ENCODE assay signal across 8 cellular contexts in the genomic region with DNA sequence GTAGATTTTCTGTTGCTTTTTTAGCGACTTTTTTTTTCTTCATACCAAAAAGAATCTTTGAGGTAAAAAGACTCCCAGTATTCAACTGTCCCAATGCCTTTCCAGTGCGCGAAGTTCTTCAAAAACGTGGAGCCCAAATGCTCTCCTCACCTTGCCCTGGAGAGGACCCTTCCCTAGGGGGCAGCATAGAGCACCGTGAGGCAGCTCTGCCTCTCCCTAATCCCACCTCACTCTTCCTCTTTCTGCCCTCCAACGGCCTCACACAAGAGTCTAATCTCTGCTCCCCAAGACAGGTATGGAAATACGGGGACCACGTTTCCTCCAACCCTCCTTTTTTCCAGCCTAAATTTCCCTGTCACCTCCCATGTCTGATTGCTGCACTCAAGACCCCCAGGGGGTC.
DNase-seq lines count a peak whose midpoint lies in the region; ATAC-seq and TF ChIP-seq lines count a peak whose summit lies in the region.
"Had no signal": no experiment of that assay in that cellular context is flagged by ENCODE, and none has a peak within 500 bp of the region (broad histone marks: within the 10 kb centered on the region; RNA-seq: fewer than 3 reads in every experiment).

No MANE protein-coding gene starts in this region.

- no peak overlapping the region for H2AFZ ChIP-seq in OCI-LY3 (ENCODE audit: low read depth, low read length)

- no peaks in the 10 kb centered on the region for H3K9me3 ChIP-seq in BE2C
- H3K9me3 ChIP-seq in OCI-LY3 (ENCODE audit: insufficient read depth, low read length), result no peaks in the 10 kb centered on the region
- H3K9me3 ChIP-seq: gastrocnemius medialis had no signal

- ATAC-seq in HG03135 (IDR thresholded peaks at IDR 0.05; ENCODE audit: unreplicated experiment), result no peak
- ATAC-seq: gastrocnemius medialis had no signal

- no peaks in the 10 kb centered on the region for H3K79me2 ChIP-seq in OCI-LY3 (ENCODE audit: low read length)

- no peak overlapping the region for H3K27ac ChIP-seq in OCI-LY3 (ENCODE audit: low read length)
- no peak overlapping the region for H3K27ac ChIP-seq in caudate nucleus (ENCODE audit: low read depth, low read length)
- H3K27ac ChIP-seq: gastrocnemius medialis had no signal

- H3K4me1 ChIP-seq in BE2C, result no peaks in the 10 kb centered on the region
- H3K4me1 ChIP-seq in OCI-LY3 (ENCODE audit: low read length), result no peaks in the 10 kb centered on the region
- H3K4me1 ChIP-seq: gastrocnemius medialis had no signal

- no peak overlapping the region for H3K9ac ChIP-seq in OCI-LY3 (ENCODE audit: low read length)

- peak; percentile 46 for TF ChIP-seq CTCF in BE2C (IDR thresholded peaks at IDR 0.05; ENCODE audit: low read depth, low read length)
- peak; percentile 56 for TF ChIP-seq CTCF in OCI-LY3 (IDR thresholded peaks at IDR 0.05; ENCODE audit: low read depth, low read length)
- TF ChIP-seq CTCF in fibroblast of pulmonary artery (IDR thresholded peaks at IDR 0.05; ENCODE audit: low read length, missing control alignments), result peak; percentile 33

- no peaks in the 10 kb centered on the region for H4K20me1 ChIP-seq in OCI-LY3 (ENCODE audit: insufficient read depth, low read length)

- peak; percentile 14 for DNase-seq in BE2C
- DNase-seq in ELF-1 (ENCODE audit: low read depth, low spot score), result peak; percentile 42
- no peak for DNase-seq in fibroblast of pulmonary artery (ENCODE audit: low read depth)
- DNase-seq in hepatic stellate cell (ENCODE audit: low spot score), result no peak
- DNase-seq in caudate nucleus (lab: John Stamatoyannopoulos, UW), result no peak
- DNase-seq: gastrocnemius medialis had no signal

- H3K36me3 ChIP-seq in BE2C (no peaks in the 10 kb centered on the region), OCI-LY3 (replicated peaks; ENCODE audit: low read depth, low read length) (no peaks in the 10 kb centered on the region)
- H3K36me3 ChIP-seq: gastrocnemius medialis had no signal

- H3K4me3 ChIP-seq in BE2C (ENCODE audit: low read depth, low read length) (no peak overlapping the region), OCI-LY3 (ENCODE audit: low read length) (no peak overlapping the region), fibroblast of pulmonary artery (replicated peaks; ENCODE audit: low read depth, low read length) (no peak overlapping the region)
- H3K4me3 ChIP-seq: gastrocnemius medialis had no signal

- H3K27me3 ChIP-seq in BE2C (no peaks in the 10 kb centered on the region), OCI-LY3 (ENCODE audit: low read depth, low read length) (peaks cover 35% of the 10 kb centered on the region)
- H3K27me3 ChIP-seq: gastrocnemius medialis had no signal

- H3K4me2 ChIP-seq in OCI-LY3 (ENCODE audit: low read length), result no peak overlapping the region

Comparison
In these comparisons a context has a peak if more than half of its experiments do, and no peak if none do; other contexts are left out.
1. DNase-seq: peak in BE2C (single experiment) and ELF-1 (single experiment); none in fibroblast of pulmonary artery (single experiment), hepatic stellate cell (single experiment) and caudate nucleus (0 of 61).
2. Peak in every context shown above with its lines, with median percentiles within 50 percentile points of each other: CTCF ChIP-seq.